In the genomic region with DNA sequence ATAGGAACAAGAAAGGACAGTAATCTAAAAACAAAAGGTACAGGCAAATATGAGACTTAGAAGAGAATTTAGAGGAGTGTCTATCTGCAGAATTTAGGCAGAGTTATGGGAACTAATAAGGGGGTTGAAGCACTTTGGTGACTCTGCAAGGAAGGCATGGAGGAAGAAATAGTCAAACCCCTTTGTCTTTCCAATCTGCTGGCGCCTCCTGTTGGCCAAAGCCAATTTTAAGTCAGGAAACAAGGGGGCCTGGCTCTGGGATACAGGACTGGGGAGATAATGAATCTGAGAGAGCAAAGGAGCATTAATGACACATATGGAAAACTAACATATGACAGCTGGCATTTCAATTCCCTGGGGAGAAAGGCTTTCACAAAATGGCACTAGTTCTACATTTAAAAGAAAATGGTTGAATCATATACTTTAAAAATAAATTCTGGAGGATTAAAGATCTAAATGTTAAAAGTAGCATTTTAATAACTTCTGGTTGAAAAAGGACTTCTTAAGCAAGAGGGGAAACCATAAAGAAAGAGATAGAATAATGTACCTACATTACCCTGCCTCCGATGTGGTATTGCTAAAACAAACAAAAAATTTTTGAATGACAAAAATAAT, we compare ENCODE assay signal across 8 cellular contexts. TPM values are rescaled to one million over a fixed set of nuclear protein-coding genes. Genes with fewer than 3 reads are reported as not detected.
DNase-seq lines count a peak whose midpoint lies in the region; ATAC-seq and TF ChIP-seq lines count a peak whose summit lies in the region.

No MANE protein-coding gene starts in this region.

- no peak for TF ChIP-seq EP300 in sigmoid colon (IDR thresholded peaks at IDR 0.05)

- H3K27ac ChIP-seq in sigmoid colon: no peak overlapping the region

- WGBS in sigmoid colon, 2 donors: 63 to 69% methylated on average over 2 of the region's 2 CpGs

- no peaks in the 10 kb centered on the region for H3K36me3 ChIP-seq in sigmoid colon

- H3K4me3 ChIP-seq in HFF-Myc (replicated peaks; ENCODE audit: low read depth, low read length): no peak overlapping the region
- H3K4me3 ChIP-seq in sigmoid colon: no peak overlapping the region

- intact Hi-C loops in sigmoid colon (cut with DNase I): no loop called here

- peak; percentile 39 for ATAC-seq in esophagus mucosa
- no peak for ATAC-seq in GM19035 (IDR thresholded peaks at IDR 0.05; ENCODE audit: unreplicated experiment)
- ATAC-seq in GM21737 (IDR thresholded peaks at IDR 0.05; ENCODE audit: unreplicated experiment): no peak

- DNase-seq in DMS53 (lab: John Stamatoyannopoulos, UW) (peak; percentile 64), HFF-Myc (ENCODE audit: extremely low read depth, low read depth) (no peak), RPMI8226 (peak; percentile 27), sigmoid colon (no peak)
- peak; percentile 6 for DNase-seq in stimulated activated CD4-positive, alpha-beta T cell treated with anti-CD3 and anti-CD28 coated beads, Interleukin-12 subunit alpha, Interleukin-12 subunit beta, amount 100 ng/mL, for 4 hours

- no peaks in the 10 kb centered on the region for H3K27me3 ChIP-seq in sigmoid colon

- TF ChIP-seq CTCF in HFF-Myc (IDR thresholded peaks at IDR 0.05; ENCODE audit: low read depth, low read length, missing control alignments): peak; percentile 62
- TF ChIP-seq CTCF in sigmoid colon (IDR thresholded peaks at IDR 0.05): no peak

- no peak for TF ChIP-seq POLR2A in sigmoid colon (IDR thresholded peaks at IDR 0.05)

- no peaks in the 10 kb centered on the region for H3K9me3 ChIP-seq in sigmoid colon

- H3K4me1 ChIP-seq in sigmoid colon: no peaks in the 10 kb centered on the region

RNA-seq across cellular contexts. Expression of a gene that starts 48.5 kb away (rescaled TPM):
- total RNA-seq in esophagus mucosa: 66.6 TPM
- total RNA-seq in sigmoid colon: 10 to 100 TPM; 12.3 to 46.2 (median 16.5) TPM
- polyA plus RNA-seq in sigmoid colon: 10 to 100 TPM in 1 of 3 donors, 1 to 10 TPM in 2; 3.2 to 25.2 (median 5.4) TPM

Comparison
In these comparisons a context has a peak if more than half of its experiments do, and no peak if none do; other contexts are left out.
1. DNase-seq: peak in DMS53 (single experiment), RPMI8226 (single experiment) and stimulated activated CD4-positive, alpha-beta T cell treated with anti-CD3 and anti-CD28 coated beads, Interleukin-12 subunit alpha, Interleukin-12 subunit beta, amount 100 ng/mL, for 4 hours (single experiment); none in HFF-Myc (single experiment) and sigmoid colon (single experiment).